9 cellular contexts compared by ENCODE assay signal in genomic region chr17:57109393-57110151, GRCh38. TPM values are rescaled to one million over a fixed set of nuclear protein-coding genes. Genes with fewer than 3 reads are reported as not detected.
DNase-seq lines count a peak whose midpoint lies in the region; TF ChIP-seq lines count a peak whose summit lies in the region.
"Had no signal": no experiment of that assay in that cellular context is flagged by ENCODE, and none has a peak within 500 bp of the region (broad histone marks: within the 10 kb centered on the region; RNA-seq: fewer than 3 reads in every experiment).

No MANE protein-coding gene starts in this region.

- no peaks in the 10 kb centered on the region for H3K9me3 ChIP-seq in stomach smooth muscle (ENCODE audit: control insufficient read depth in 2 of 2, low read length in 2 of 2)

- TF ChIP-seq CTCF in cardiac fibroblast (IDR thresholded peaks at IDR 0.05; ENCODE audit: low read depth, low read length) = peak; percentile 17

- peak; percentile 42 for DNase-seq in DMS 273 (lab: John Stamatoyannopoulos, UW; ENCODE audit: unreplicated experiment)
- DNase-seq in DMS 273 treated with DMSO at 0.1 percent for 48 hours (lab: John Stamatoyannopoulos, UW) = no peak
- DNase-seq in cardiac fibroblast (ENCODE audit: low read depth in 2 of 2) = peak in 1 of 2 donors; percentile 15
- peak; percentile 51 for DNase-seq in iPS-NIHi7 (ENCODE audit: extremely low spot score)
- no peak for DNase-seq in cerebellum (ENCODE audit: low spot score)
- DNase-seq in COLO829 (ENCODE audit: low spot score) = no peak
- no peak for DNase-seq in NK-92 (lab: John Stamatoyannopoulos, UW; ENCODE audit: unreplicated experiment)

- no peak overlapping the region for H3K9ac ChIP-seq in stomach smooth muscle (ENCODE audit: low read length in 2 of 2)

- H3K27me3 ChIP-seq in stomach smooth muscle (ENCODE audit: control insufficient read depth in 1 of 2, insufficient read depth in 2 of 2, low read length in 2 of 2) = no peaks in the 10 kb centered on the region

- H3K4me1 ChIP-seq in stomach smooth muscle (ENCODE audit: control insufficient read depth, insufficient read depth, low read length) = peaks cover 56% of the 10 kb centered on the region

- peak overlapping the region; percentile 64 for H3K27ac ChIP-seq in stomach smooth muscle (ENCODE audit: low read length)
- H3K27ac ChIP-seq: 22Rv1 had no signal

- H3K36me3 ChIP-seq in stomach smooth muscle (ENCODE audit: control insufficient read depth in 2 of 2, insufficient read depth in 2 of 2, low read length in 2 of 2) = peaks cover 28 to 47% of the 10 kb centered on the region in 2 donors

- H3K4me3 ChIP-seq in cardiac fibroblast (replicated peaks in 1 of 2; ENCODE audit: low read depth in 2 of 2, low read length in 2 of 2) (no peak overlapping the region), stomach smooth muscle (ENCODE audit: low read length in 2 of 2) (no peak overlapping the region)

RNA-seq across cellular contexts. Expression of gene AKAP1, which starts 24.5 kb away (rescaled TPM):
- 23.0 TPM for total RNA-seq in cerebellum

Comparison
In these comparisons a context has a peak if more than half of its experiments do, and no peak if none do; other contexts are left out.
1. DNase-seq: peak in DMS 273 (single experiment) and iPS-NIHi7 (single experiment); none in DMS 273 treated with DMSO at 0.1 percent for 48 hours (single experiment), cerebellum (single experiment), COLO829 (single experiment) and NK-92 (single experiment).